1 cellular context compared by ENCODE assay signal in genomic region chr3:142150271-142150670, GRCh38.
TF ChIP-seq lines count a peak whose summit lies in the region.

No MANE protein-coding gene starts in this region.

TF ChIP-seq in SK-N-SH treated with all-trans-retinoic acid at 6 μM for 48 hours, 23 proteins besides CTCF, POLR2A, EP300 and RAD21 (continued from another document):
- TF ChIP-seq POU6F1 (CRISPR knock-in tag; IDR thresholded peaks at IDR 0.05; ENCODE audit: borderline replicate concordance, low read depth) (no peak), RARB (CRISPR knock-in tag; IDR thresholded peaks at IDR 0.05) (no peak), CSDC2 (CRISPR knock-in tag; IDR thresholded peaks at IDR 0.05) (no peak), ISL1 (CRISPR knock-in tag; IDR thresholded peaks at IDR 0.05) (no peak), TCF4 (CRISPR knock-in tag; IDR thresholded peaks at IDR 0.05; ENCODE audit: borderline replicate concordance) (no peak), ESRRG (CRISPR knock-in tag; IDR thresholded peaks at IDR 0.05) (no peak), BACH2 (CRISPR knock-in tag; IDR thresholded peaks at IDR 0.05; ENCODE audit: borderline replicate concordance) (no peak)
- TF ChIP-seq, protein P1, sequence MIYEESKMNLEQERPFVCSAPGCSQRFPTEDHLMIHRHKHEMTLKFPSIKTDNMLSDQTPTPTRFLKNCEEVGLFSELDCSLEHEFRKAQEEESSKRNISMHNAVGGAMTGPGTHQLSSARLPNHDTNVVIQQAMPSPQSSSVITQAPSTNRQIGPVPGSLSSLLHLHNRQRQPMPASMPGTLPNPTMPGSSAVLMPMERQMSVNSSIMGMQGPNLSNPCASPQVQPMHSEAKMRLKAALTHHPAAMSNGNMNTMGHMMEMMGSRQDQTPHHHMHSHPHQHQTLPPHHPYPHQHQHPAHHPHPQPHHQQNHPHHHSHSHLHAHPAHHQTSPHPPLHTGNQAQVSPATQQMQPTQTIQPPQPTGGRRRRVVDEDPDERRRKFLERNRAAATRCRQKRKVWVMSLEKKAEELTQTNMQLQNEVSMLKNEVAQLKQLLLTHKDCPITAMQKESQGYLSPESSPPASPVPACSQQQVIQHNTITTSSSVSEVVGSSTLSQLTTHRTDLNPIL (CRISPR knock-in tag; IDR thresholded peaks at IDR 0.05; ENCODE audit: low read depth) = no peak
